ENCODE assay signal across 8 cellular contexts in genomic region chr1:44029260-44029910, GRCh38. TPM values are rescaled to one million over a fixed set of nuclear protein-coding genes. Genes with fewer than 3 reads are reported as not detected.
A peak's percentile ranks its signal among the peaks of the same experiment; 100 is the strongest.
DNase-seq lines count a peak whose midpoint lies in the region; ATAC-seq and TF ChIP-seq lines count a peak whose summit lies in the region.

No MANE protein-coding gene starts in this region.

- peak overlapping the region; percentile 93 for H3K27ac Mint-ChIP-seq in activated naive CD4-positive, alpha-beta T cell treated with anti-CD3 and anti-CD28 coated beads, Interleukin-2, amount 10 ng/mL, durations not matched to agents 7 days and 5 days

- H3K4me1 ChIP-seq in SJSA1 (replicated peaks): peaks cover 16% of the 10 kb centered on the region
- peaks cover 5% of the 10 kb centered on the region for H3K4me1 ChIP-seq in fibroblast of lung (ENCODE audit: control insufficient read depth, extremely low read depth, insufficient read depth, low read length)
- peaks cover 13% of the 10 kb centered on the region for H3K4me1 ChIP-seq in osteoblast (ENCODE audit: insufficient read depth, low read length)

- H3K4me3 ChIP-seq in SJSA1: peak overlapping the region; percentile 60
- peak overlapping the region; percentile 51 to 76 (median 72) for H3K4me3 ChIP-seq in fibroblast of lung (replicated peaks in 1 of 4; ENCODE audit: control extremely low read depth in 1 of 4, insufficient read depth in 1 of 4, low read depth in 3 of 4, low read length in 4 of 4)
- peak overlapping the region; percentile 75 for H3K4me3 ChIP-seq in osteoblast (ENCODE audit: insufficient read depth, low read length)

- H4K20me1 ChIP-seq in fibroblast of lung (ENCODE audit: control insufficient read depth, extremely low read depth, insufficient read depth, low read length): no peaks in the 10 kb centered on the region
- H4K20me1 ChIP-seq in osteoblast (ENCODE audit: insufficient read depth, low read length): no peaks in the 10 kb centered on the region

- H3K9ac ChIP-seq in fibroblast of lung (ENCODE audit: insufficient read depth, low read length): peak overlapping the region; percentile 74

- H3K27me3 ChIP-seq in SJSA1 (replicated peaks): no peaks in the 10 kb centered on the region
- H3K27me3 ChIP-seq in fibroblast of lung (ENCODE audit: control insufficient read depth, insufficient read depth, low read length): no peaks in the 10 kb centered on the region
- no peaks in the 10 kb centered on the region for H3K27me3 ChIP-seq in osteoblast (ENCODE audit: insufficient read depth, low read length)

- H2AFZ ChIP-seq in fibroblast of lung (ENCODE audit: low read length) (peak overlapping the region; percentile 94), osteoblast (ENCODE audit: low read length) (peak overlapping the region; percentile 95)

- no peaks in the 10 kb centered on the region for H3K36me3 ChIP-seq in SJSA1
- H3K36me3 ChIP-seq in fibroblast of lung (ENCODE audit: control insufficient read depth, insufficient read depth, low read length): no peaks in the 10 kb centered on the region
- no peaks in the 10 kb centered on the region for H3K36me3 ChIP-seq in osteoblast (ENCODE audit: insufficient read depth, low read length)

- peaks cover 34% of the 10 kb centered on the region for H3K4me1 Mint-ChIP-seq in activated naive CD4-positive, alpha-beta T cell treated with anti-CD3 and anti-CD28 coated beads, Interleukin-2, amount 10 ng/mL, durations not matched to agents 7 days and 5 days

- H3K27ac ChIP-seq in SJSA1: no peak overlapping the region
- H3K27ac ChIP-seq in fibroblast of lung (ENCODE audit: insufficient read depth, low read length): peak overlapping the region; percentile 59
- H3K27ac ChIP-seq in osteoblast (ENCODE audit: low read depth, low read length): peak overlapping the region; percentile 18

- TF ChIP-seq CTCF in fibroblast of lung (conservative IDR thresholded peaks at IDR 0.05 in 1 of 2, IDR thresholded peaks at IDR 0.05 in 1 of 2; ENCODE audit: low read depth in 1 of 2, low read length in 2 of 2): no peak
- no peak for TF ChIP-seq CTCF in osteoblast (IDR thresholded peaks at IDR 0.05; ENCODE audit: extremely low read depth, low read depth, low read length)

- H3K4me3 Mint-ChIP-seq in activated naive CD4-positive, alpha-beta T cell treated with anti-CD3 and anti-CD28 coated beads, Interleukin-2, amount 10 ng/mL, durations not matched to agents 7 days and 5 days: peak overlapping the region; percentile 90

- no peaks in the 10 kb centered on the region for H3K9me3 ChIP-seq in SJSA1 (replicated peaks)
- H3K9me3 ChIP-seq in fibroblast of lung (ENCODE audit: control insufficient read depth, insufficient read depth, low read depth, low read length): no peaks in the 10 kb centered on the region
- H3K9me3 ChIP-seq in osteoblast (ENCODE audit: low read depth, low read length): no peaks in the 10 kb centered on the region

- H3K27me3 Mint-ChIP-seq in activated naive CD4-positive, alpha-beta T cell treated with anti-CD3 and anti-CD28 coated beads, Interleukin-2, amount 10 ng/mL, durations not matched to agents 7 days and 5 days: peaks cover 13% of the 10 kb centered on the region

- H3K36me3 Mint-ChIP-seq in activated naive CD4-positive, alpha-beta T cell treated with anti-CD3 and anti-CD28 coated beads, Interleukin-2, amount 10 ng/mL, durations not matched to agents 7 days and 5 days: no peaks in the 10 kb centered on the region

- no peaks in the 10 kb centered on the region for H3K9me3 Mint-ChIP-seq in activated naive CD4-positive, alpha-beta T cell treated with anti-CD3 and anti-CD28 coated beads, Interleukin-2, amount 10 ng/mL, durations not matched to agents 7 days and 5 days

- CTCF ChIA-PET in activated naive CD4-positive, alpha-beta T cell treated with anti-CD3 and anti-CD28 coated beads, Interleukin-2, amount 10 ng/mL, durations not matched to agents 7 days and 5 days (lab: Charles Lee): interaction anchor here (1.6 to 9.8 kb wide), 2 partner anchors 26 to 94 kb away, joined by 3 to 161 read pairs; no protein-coding TSS in a partner anchor

- peak; percentile 12 for ATAC-seq in HG02970 (IDR thresholded peaks at IDR 0.05; ENCODE audit: low FRiP score, unreplicated experiment)

- H3K79me2 ChIP-seq in fibroblast of lung (ENCODE audit: control insufficient read depth, insufficient read depth, low read length): no peaks in the 10 kb centered on the region
- H3K79me2 ChIP-seq in osteoblast (ENCODE audit: insufficient read depth, low read length): no peaks in the 10 kb centered on the region

- H3K4me2 ChIP-seq in fibroblast of lung (ENCODE audit: extremely low read depth, insufficient read depth, low read length): peak overlapping the region; percentile 93
- H3K4me2 ChIP-seq in osteoblast (ENCODE audit: insufficient read depth, low read length): peak overlapping the region; percentile 94

- no peak for DNase-seq in activated naive CD4-positive, alpha-beta T cell treated with anti-CD3 and anti-CD28 coated beads, Interleukin-2, amount 10 ng/mL, durations not matched to agents 7 days and 5 days
- no peak for DNase-seq in activated naive CD4-positive, alpha-beta T cell treated with Interleukin-2 at 50 U/mL for 16 hours
- DNase-seq in SJSA1 (ENCODE audit: low read depth in 1 of 2, low spot score in 2 of 2) (no peak), fibroblast of lung (ENCODE audit: low read depth in 2 of 2) (no peak), osteoblast (ENCODE audit: insufficient read length, low spot score, missing footprints) (peak; percentile 83), hippocampal formation (lab: John Stamatoyannopoulos, UW) (no peak), dedifferentiated amniotic fluid mesenchymal stem cell (ENCODE audit: extremely low spot score) (no peak)

RNA-seq across cellular contexts. Expression of gene SLC6A9, which starts 1.9 kb away (rescaled TPM):
- 0.66 and 1.4 TPM in 2 replicates for total RNA-seq in SJSA1 (2014; rRNA removed; shearing (Covaris generic))
- total RNA-seq in fibroblast of lung (13.6 and 19.5 TPM in 2 replicates), osteoblast (18.5 and 19.4 TPM in 2 replicates)
- polyA plus RNA-seq in fibroblast of lung: 3.3 and 3.4 TPM in 2 replicates
- 5.4 and 7.3 TPM in 2 replicates for polyA plus RNA-seq in fibroblast of lung (2012)
- polyA minus RNA-seq in fibroblast of lung (ENCODE audit: low replicate concordance): 16.0 and 30.7 TPM in 2 replicates

RNA-seq across cellular contexts. Expression of gene CCDC24, which starts 38.0 kb away (rescaled TPM):
- total RNA-seq in SJSA1 (2014; rRNA removed; shearing (Covaris generic)): 1.7 and 4.1 TPM in 2 replicates
- 1.0 and 3.5 TPM in 2 replicates for total RNA-seq in fibroblast of lung
- 0.63 and 0.94 TPM in 2 replicates for polyA plus RNA-seq in fibroblast of lung
- 2.9 and 3.4 TPM in 2 replicates for polyA plus RNA-seq in fibroblast of lung (2012)
- polyA minus RNA-seq in fibroblast of lung (ENCODE audit: low replicate concordance): 2.7 and 2.8 TPM in 2 replicates
- 2.4 and 2.9 TPM in 2 replicates for total RNA-seq in osteoblast

RNA-seq across cellular contexts. Expression of gene B4GALT2, which starts 50.4 kb away (rescaled TPM):
- 70.2 and 81.8 TPM in 2 replicates for total RNA-seq in SJSA1 (2014; rRNA removed; shearing (Covaris generic))
- 46.0 and 55.0 TPM in 2 replicates for total RNA-seq in fibroblast of lung
- polyA plus RNA-seq in fibroblast of lung: 40.6 and 40.7 TPM in 2 replicates
- polyA plus RNA-seq in fibroblast of lung (2012): 81.3 and 83.0 TPM in 2 replicates
- 130 and 150 TPM in 2 replicates for polyA minus RNA-seq in fibroblast of lung (ENCODE audit: low replicate concordance)
- total RNA-seq in osteoblast: 95.5 and 99.5 TPM in 2 replicates

RNA-seq across cellular contexts. Expression of gene ATP6V0B, which starts 54.6 kb away (rescaled TPM):
- total RNA-seq in SJSA1 (2014; rRNA removed; shearing (Covaris generic)): 154 and 235 TPM in 2 replicates
- total RNA-seq in fibroblast of lung: 102 and 121 TPM in 2 replicates
- 83.5 and 89.0 TPM in 2 replicates for polyA plus RNA-seq in fibroblast of lung
- 57.6 and 91.7 TPM in 2 replicates for polyA plus RNA-seq in fibroblast of lung (2012)
- polyA minus RNA-seq in fibroblast of lung (ENCODE audit: low replicate concordance): 203 and 207 TPM in 2 replicates
- total RNA-seq in osteoblast: 81.9 and 89.4 TPM in 2 replicates

RNA-seq across cellular contexts. Expression of gene DPH2, which starts 59.6 kb away (rescaled TPM):
- 20.3 and 50.3 TPM in 2 replicates for total RNA-seq in SJSA1 (2014; rRNA removed; shearing (Covaris generic))
- 9.1 and 12.8 TPM in 2 replicates for total RNA-seq in fibroblast of lung
- polyA plus RNA-seq in fibroblast of lung: 11.2 and 17.5 TPM in 2 replicates
- polyA plus RNA-seq in fibroblast of lung (2012): 10.7 and 15.7 TPM in 2 replicates
- 38.1 and 39.7 TPM in 2 replicates for polyA minus RNA-seq in fibroblast of lung (ENCODE audit: low replicate concordance)
- total RNA-seq in osteoblast: 10.3 and 15.6 TPM in 2 replicates
